Comparison of ENCODE assay signal across 8 cellular contexts in genomic region chr17:7560172-7561027, GRCh38. TPM values are rescaled to one million over a fixed set of nuclear protein-coding genes. Genes with fewer than 3 reads are reported as not detected.
DNase-seq lines count a peak whose midpoint lies in the region; ATAC-seq, FAIRE-seq and TF ChIP-seq lines count a peak whose summit lies in the region.

No MANE protein-coding gene starts in this region.

- POLR2A ChIA-PET in K562 (lab: Yijun Ruan, JAX): interaction anchor here (0.5 to 1.5 kb wide), 16 partner anchors 10 to 230 kb away, joined by 3 to 9 read pairs (median 4); partner anchors contain the start of genes CD68, TP53 and WRAP53

- ATAC-seq in K562 (peak; percentile 82), HG02938 (IDR thresholded peaks at IDR 0.05; ENCODE audit: unreplicated experiment) (no peak)

- H3K4me3 ChIP-seq in SJSA1 (peak overlapping the region; percentile 75), K562 (peak overlapping the region; percentile 76; the same call in 1 of the 2 replicates), spleen (peak overlapping the region in 7 of 8 donors; percentile 75 to 98 (median 96))

- no TSS peak for BruUV-seq in K562 (replicated peaks; lab: Mats Ljungman, UMichigan)

- H3K4me1 ChIP-seq in SJSA1 (replicated peaks): peaks cover 14% of the 10 kb centered on the region
- peaks cover 10 to 52% of the 10 kb centered on the region in 2 experiments; a peak in 4 of 5 replicates for H3K4me1 ChIP-seq in K562 (replicated peaks in 1 of 2; ENCODE audit: control insufficient read depth in 2 of 2, insufficient read depth in 2 of 2, low read length in 2 of 2)
- peaks cover 43 to 95% (median 70%) of the 10 kb centered on the region in 6 donors for H3K4me1 ChIP-seq in spleen

- H3K36me3 ChIP-seq in SJSA1 (peaks cover 27% of the 10 kb centered on the region), K562 (ENCODE audit: control insufficient read depth, insufficient read depth, low read length) (peaks cover 25% of the 10 kb centered on the region; the same call in 2 of the 3 replicates), spleen (peaks cover 2 to 44% (median 22%) of the 10 kb centered on the region in 6 donors)

- H3K4me2 ChIP-seq in K562 (ENCODE audit: insufficient read depth, low read length): peak overlapping the region; percentile 98

- no peaks in the 10 kb centered on the region for H3K9me1 ChIP-seq in K562 (ENCODE audit: control insufficient read depth, insufficient read depth, low read length)

- TF ChIP-seq POLR2A in GM19099 (IDR thresholded peaks at IDR 0.05; ENCODE audit: extremely low read depth, insufficient read length, low read depth) (peak; percentile 22), K562 (conservative IDR thresholded peaks at IDR 0.05) (no peak), spleen (IDR thresholded peaks at IDR 0.05) (no peak)

- CTCF ChIA-PET in K562 (lab: Yijun Ruan, JAX; ENCODE audit: low intra/inter-chr PET ratio): interaction anchor here (0.6 to 2.3 kb wide), 4 partner anchors 34 to 236 kb away, joined by 3 to 16 read pairs (median 6); no protein-coding TSS in a partner anchor

- DNase-seq in 8988T (peak; percentile 65), SJSA1 (ENCODE audit: low read depth in 1 of 2, low spot score in 2 of 2) (peak in 1 of 2 experiments; percentile 49), K562 (ENCODE audit: extremely low read depth in 1 of 4, low spot score in 3 of 4) (peak; percentile 51 to 75 (median 59)), iPS-NIHi7 (ENCODE audit: extremely low spot score) (peak; percentile 79), spleen (no peak), GOT3 (lab: John Stamatoyannopoulos, UW) (no peak)

- H3K27me3 ChIP-seq in SJSA1 (replicated peaks) (no peaks in the 10 kb centered on the region), K562 (ENCODE audit: control insufficient read depth in 2 of 2, insufficient read depth in 2 of 2, low read length in 2 of 2) (no peaks in the 10 kb centered on the region), spleen (replicated peaks in 1 of 7) (no peaks in the 10 kb centered on the region)

- H3K9ac ChIP-seq in K562 (ENCODE audit: insufficient read depth in 1 of 2, low read depth in 2 of 2, low read length in 2 of 2): peak overlapping the region; percentile 85 to 95

- intact Hi-C loops in K562 (cut with micrococcal nuclease) (loop anchor here (1.0 to 5.0 kb wide), 3 partner anchors 46 to 203 kb away; partner anchors contain the start of genes POLR2A and TMEM95), spleen (cut with DNase I; ENCODE audit: low total_unique reads) (loop anchor here (5.0 kb wide), 2 partner anchors 43 to 123 kb away; partner anchors contain the start of genes FGF11 and TMEM102)

- H2AFZ ChIP-seq in K562 (ENCODE audit: low read depth, low read length): peak overlapping the region; percentile 51

- H3K9me3 ChIP-seq in SJSA1 (replicated peaks): no peaks in the 10 kb centered on the region
- H3K9me3 ChIP-seq in K562 (replicated peaks; ENCODE audit: control insufficient read depth, insufficient read depth, low read depth, low read length): no peaks in the 10 kb centered on the region
- no peaks in the 10 kb centered on the region for H3K9me3 ChIP-seq in spleen

- TF ChIP-seq EP300 in K562 (IDR thresholded peaks at IDR 0.05; ENCODE audit: low read length): no peak

- peaks cover 33% of the 10 kb centered on the region for H3K79me2 ChIP-seq in K562 (ENCODE audit: control insufficient read depth, insufficient read depth, low read length)

- in situ Hi-C loops in K562 (cut with MboI): loop anchor here (25.0 kb wide), 1 partner anchor 523 kb away; the partner anchor contains the start of genes SLC16A11 and SLC16A13

- WGBS in K562 (ENCODE audit: insufficient coverage, low coverage, missing lambda C conversion rate): 25% methylated on average over 18 of the region's 22 CpGs
- WGBS in spleen, 5 donors: 33 to 49% (median 37%) methylated on average over 22 of the region's 22 CpGs

- no peak for TF ChIP-seq RAD21 in K562 (CRISPR knock-in tag; conservative IDR thresholded peaks at IDR 0.05 in 1 of 2, IDR thresholded peaks at IDR 0.05 in 1 of 2)

- FAIRE-seq in K562 (lab: Jason Lieb, UNC): peak; percentile 69

- TF ChIP-seq CTCF in K562 (IDR thresholded peaks at IDR 0.05 in 2 of 3, conservative IDR thresholded peaks at IDR 0.05 in 1 of 3; ENCODE audit: insufficient read depth in 2 of 3, low read depth in 1 of 3, low read length in 3 of 3) (peak; percentile 66 to 73 (median 72)), spleen (IDR thresholded peaks at IDR 0.05 in 8 of 11, conservative IDR thresholded peaks at IDR 0.05 in 3 of 11) (peak in 9 of 11 experiments; percentile 44 to 71 (median 56))

- H3K27ac ChIP-seq in SJSA1 (no peak overlapping the region), K562 (ENCODE audit: extremely low read depth, low read depth, low read length) (peak overlapping the region; percentile 16; the same call in 1 of the 3 replicates), spleen (peak overlapping the region; percentile 86 to 98 (median 94))

- no peaks in the 10 kb centered on the region for H4K20me1 ChIP-seq in K562 (replicated peaks; ENCODE audit: control insufficient read depth, insufficient read depth, low read length)

RNA-seq across cellular contexts. Expression of gene SENP3, which starts 1.3 kb away (rescaled TPM):
- total RNA-seq in SJSA1 (2014; rRNA removed; shearing (Covaris generic)): 74.9 and 101 TPM in 2 replicates
- total RNA-seq in K562 (2011; cell fraction: chromatin; rRNA removed; ENCODE audit: low replicate concordance): 70.4 and 129 TPM in 2 replicates
- 60.9 and 69.7 TPM in 2 replicates for total RNA-seq in K562 (2011; cell fraction: nucleolus; rRNA removed)
- 66.0 and 67.9 TPM in 2 replicates for total RNA-seq in K562 (2011; cell fraction: nucleoplasm; rRNA removed)
- 65.3 and 69.1 TPM in 2 replicates for total RNA-seq in K562 (2014; rRNA removed)
- total RNA-seq in K562 (2014; rRNA removed; fragmentation: Illumina TruSeq; extraction: Trizol): 79.3 and 82.7 TPM in 2 replicates
- 85.7 and 88.2 TPM in 2 replicates for total RNA-seq in K562 (2015; rRNA removed; fragmentation: Illumina TruSeq; extraction: Trizol)
- total RNA-seq in K562 (2021): 55.6 and 63.1 TPM in 2 replicates
- 80.5 and 94.1 TPM in 2 replicates for polyA plus RNA-seq in K562 (2011; rRNA removed)
- polyA plus RNA-seq in K562 (2011; cell fraction: cytosol; rRNA removed): 73.9 and 80.9 TPM in 2 replicates
- polyA plus RNA-seq in K562 (2011; cell fraction: nucleus; rRNA removed): 92.4 and 106 TPM in 2 replicates
- 33.0 and 47.9 TPM in 2 replicates for polyA plus RNA-seq in K562 (2012)
- polyA plus RNA-seq in K562 (2014; fragmentation: Illumina TruSeq; extraction: Trizol): 98.7 and 102 TPM in 2 replicates
- under 1 TPM; 0.63 to 0.73 TPM for polyA plus RNA-seq in K562 (2014; fragmentation: Nextera tagmentation; extraction: Ambion mirVana)
- polyA plus RNA-seq in K562 (2014; rRNA removed): 67.3 and 78.8 TPM in 2 replicates
- polyA minus RNA-seq in K562 (2011; rRNA and poly(A)+ RNA removed): 68.9 and 101 TPM in 2 replicates
- 29.8 and 44.6 TPM in 2 replicates for polyA minus RNA-seq in K562 (2011; cell fraction: cytosol; rRNA and poly(A)+ RNA removed)
- polyA minus RNA-seq in K562 (2011; cell fraction: nucleus; rRNA and poly(A)+ RNA removed): 19.1 and 22.7 TPM in 2 replicates
- total RNA-seq in spleen: 10 to 100 TPM; 36.3 to 71.7 (median 42.9) TPM
- 10 to 100 TPM; 43.1 to 52.7 (median 45.6) TPM for polyA plus RNA-seq in spleen

RNA-seq across cellular contexts. Expression of gene TNFSF13, which starts 1.9 kb away (rescaled TPM):
- total RNA-seq in SJSA1 (2014; rRNA removed; shearing (Covaris generic)): 0.56 and 1.3 TPM in 2 replicates
- 0.21 and 0.76 TPM in 2 replicates for total RNA-seq in K562 (2011; cell fraction: chromatin; rRNA removed; ENCODE audit: low replicate concordance)
- total RNA-seq in K562 (2011; cell fraction: nucleolus; rRNA removed): 0.39 and 0.50 TPM in 2 replicates
- 0.29 and 0.38 TPM in 2 replicates for total RNA-seq in K562 (2011; cell fraction: nucleoplasm; rRNA removed)
- total RNA-seq in K562 (2014; rRNA removed) (0.18 and 0.24 TPM in 2 replicates), K562 (2014; rRNA removed; fragmentation: Illumina TruSeq; extraction: Trizol) (not detected in 2 replicates), K562 (2015; rRNA removed; fragmentation: Illumina TruSeq; extraction: Trizol) (0.11 and 0.30 TPM in 2 replicates), K562 (2021) (0.38 and 0.51 TPM in 2 replicates), spleen (10 to 100 TPM; 14.5 to 54.0 (median 31.6) TPM)
- polyA plus RNA-seq in K562 (2011; rRNA removed) (0.26 and 1.6 TPM in 2 replicates), K562 (2014; fragmentation: Illumina TruSeq; extraction: Trizol) (0.19 and 0.29 TPM in 2 replicates), K562 (2014; fragmentation: Nextera tagmentation; extraction: Ambion mirVana) (under 1 TPM; 0.04 to 0.07 TPM), K562 (2014; rRNA removed) (0.30 and 0.45 TPM in 2 replicates), spleen (10 to 100 TPM; 19.9 to 23.4 (median 20.5) TPM)
- polyA plus RNA-seq in K562 (2011; cell fraction: cytosol; rRNA removed): 0.16 and 0.96 TPM in 2 replicates
- polyA plus RNA-seq in K562 (2011; cell fraction: nucleus; rRNA removed): 0.31 and 4.2 TPM in 2 replicates
- 0.98 and 1.2 TPM in 2 replicates for polyA plus RNA-seq in K562 (2012)
- 0.54 TPM in 1 of 2 replicates, not detected in the other for polyA minus RNA-seq in K562 (2011; rRNA and poly(A)+ RNA removed)
- 2.4 TPM in 1 of 2 replicates, not detected in the other for polyA minus RNA-seq in K562 (2011; cell fraction: cytosol; rRNA and poly(A)+ RNA removed)
- 0.27 and 2.3 TPM in 2 replicates for polyA minus RNA-seq in K562 (2011; cell fraction: nucleus; rRNA and poly(A)+ RNA removed)

RNA-seq across cellular contexts. Expression of gene TNFSF12, which starts 11.5 kb away (rescaled TPM):
- total RNA-seq in SJSA1 (2014; rRNA removed; shearing (Covaris generic)): 5.9 and 22.8 TPM in 2 replicates
- total RNA-seq in K562 (2011; cell fraction: chromatin; rRNA removed; ENCODE audit: low replicate concordance): not detected in 2 replicates
- not detected in 2 replicates for total RNA-seq in K562 (2011; cell fraction: nucleolus; rRNA removed)
- not detected in 2 replicates for total RNA-seq in K562 (2011; cell fraction: nucleoplasm; rRNA removed)
- total RNA-seq in K562 (2014; rRNA removed) (0.18 and 0.37 TPM in 2 replicates), K562 (2014; rRNA removed; fragmentation: Illumina TruSeq; extraction: Trizol) (not detected in 2 replicates), K562 (2015; rRNA removed; fragmentation: Illumina TruSeq; extraction: Trizol) (not detected in 2 replicates), K562 (2021) (0.56 and 0.82 TPM in 2 replicates), spleen (10 to 100 TPM; 37.4 to 64.6 (median 60.5) TPM)
- polyA plus RNA-seq in K562 (2011; rRNA removed) (0.07 and 0.11 TPM in 2 replicates), K562 (2014; fragmentation: Illumina TruSeq; extraction: Trizol) (0.19 and 0.25 TPM in 2 replicates), K562 (2014; fragmentation: Nextera tagmentation; extraction: Ambion mirVana) (under 1 TPM in 1 of 2 experiments, not detected in 1; 0.03 TPM), K562 (2014; rRNA removed) (0.55 and 0.95 TPM in 2 replicates), spleen (10 to 100 TPM; 46.5 to 65.0 (median 49.3) TPM)
- polyA plus RNA-seq in K562 (2011; cell fraction: cytosol; rRNA removed): 0.10 and 0.45 TPM in 2 replicates
- 0.29 and 0.41 TPM in 2 replicates for polyA plus RNA-seq in K562 (2011; cell fraction: nucleus; rRNA removed)
- polyA plus RNA-seq in K562 (2012): 0.72 and 1.2 TPM in 2 replicates
- polyA minus RNA-seq in K562 (2011; rRNA and poly(A)+ RNA removed): not detected in 2 replicates
- not detected in 2 replicates for polyA minus RNA-seq in K562 (2011; cell fraction: cytosol; rRNA and poly(A)+ RNA removed)
- not detected in 2 replicates for polyA minus RNA-seq in K562 (2011; cell fraction: nucleus; rRNA and poly(A)+ RNA removed)

RNA-seq across cellular contexts. Expression of gene CD68, which starts 19.0 kb away (rescaled TPM):
- total RNA-seq in SJSA1 (2014; rRNA removed; shearing (Covaris generic)): 0.31 and 5.2 TPM in 2 replicates
- 7.2 and 16.8 TPM in 2 replicates for total RNA-seq in K562 (2011; cell fraction: chromatin; rRNA removed; ENCODE audit: low replicate concordance)
- 20.0 and 21.3 TPM in 2 replicates for total RNA-seq in K562 (2011; cell fraction: nucleolus; rRNA removed)
- 33.4 and 34.7 TPM in 2 replicates for total RNA-seq in K562 (2011; cell fraction: nucleoplasm; rRNA removed)
- total RNA-seq in K562 (2014; rRNA removed) (34.6 and 37.2 TPM in 2 replicates), K562 (2014; rRNA removed; fragmentation: Illumina TruSeq; extraction: Trizol) (22.9 and 28.2 TPM in 2 replicates), K562 (2015; rRNA removed; fragmentation: Illumina TruSeq; extraction: Trizol) (46.4 and 50.9 TPM in 2 replicates), K562 (2021) (30.1 and 34.8 TPM in 2 replicates), spleen (100 to 1,000 TPM; 177 to 387 (median 271) TPM)
- polyA plus RNA-seq in K562 (2011; rRNA removed) (31.3 and 65.1 TPM in 2 replicates), K562 (2014; fragmentation: Illumina TruSeq; extraction: Trizol) (77.2 and 89.8 TPM in 2 replicates), K562 (2014; fragmentation: Nextera tagmentation; extraction: Ambion mirVana) (10 to 100 TPM; 37.7 to 85.3 TPM), K562 (2014; rRNA removed) (33.3 and 38.8 TPM in 2 replicates), spleen (100 to 1,000 TPM in 1 of 3 donors, 10 to 100 TPM in 2; 52.5 to 236 (median 86.1) TPM)
- 76.2 and 89.9 TPM in 2 replicates for polyA plus RNA-seq in K562 (2011; cell fraction: cytosol; rRNA removed)
- polyA plus RNA-seq in K562 (2011; cell fraction: nucleus; rRNA removed): 4.1 and 4.4 TPM in 2 replicates
- 44.4 and 74.1 TPM in 2 replicates for polyA plus RNA-seq in K562 (2012)
- 23.1 and 25.5 TPM in 2 replicates for polyA minus RNA-seq in K562 (2011; rRNA and poly(A)+ RNA removed)
- 16.3 and 19.7 TPM in 2 replicates for polyA minus RNA-seq in K562 (2011; cell fraction: cytosol; rRNA and poly(A)+ RNA removed)
- polyA minus RNA-seq in K562 (2011; cell fraction: nucleus; rRNA and poly(A)+ RNA removed): 1.3 and 2.2 TPM in 2 replicates

RNA-seq across cellular contexts. Expression of gene MPDU1, which starts 23.3 kb away (rescaled TPM):
- total RNA-seq in SJSA1 (2014; rRNA removed; shearing (Covaris generic)): 166 and 213 TPM in 2 replicates
- total RNA-seq in K562 (2011; cell fraction: chromatin; rRNA removed; ENCODE audit: low replicate concordance): 63.6 and 172 TPM in 2 replicates
- 230 and 236 TPM in 2 replicates for total RNA-seq in K562 (2011; cell fraction: nucleolus; rRNA removed)
- 165 and 169 TPM in 2 replicates for total RNA-seq in K562 (2011; cell fraction: nucleoplasm; rRNA removed)
- total RNA-seq in K562 (2014; rRNA removed): 53.5 and 78.9 TPM in 2 replicates
- 68.3 and 80.2 TPM in 2 replicates for total RNA-seq in K562 (2014; rRNA removed; fragmentation: Illumina TruSeq; extraction: Trizol)
- 78.5 and 85.0 TPM in 2 replicates for total RNA-seq in K562 (2015; rRNA removed; fragmentation: Illumina TruSeq; extraction: Trizol)
- 55.5 and 63.7 TPM in 2 replicates for total RNA-seq in K562 (2021)
- 160 and 161 TPM in 2 replicates for polyA plus RNA-seq in K562 (2011; rRNA removed)
- polyA plus RNA-seq in K562 (2011; cell fraction: cytosol; rRNA removed): 292 and 301 TPM in 2 replicates
- polyA plus RNA-seq in K562 (2011; cell fraction: nucleus; rRNA removed): 85.8 and 92.2 TPM in 2 replicates
- 66.5 and 66.7 TPM in 2 replicates for polyA plus RNA-seq in K562 (2012)
- 172 and 179 TPM in 2 replicates for polyA plus RNA-seq in K562 (2014; fragmentation: Illumina TruSeq; extraction: Trizol)
- polyA plus RNA-seq in K562 (2014; fragmentation: Nextera tagmentation; extraction: Ambion mirVana): 10 to 100 TPM in 1 of 2 experiments, 1 to 10 TPM in 1; 4.9 to 21.8 TPM
- polyA plus RNA-seq in K562 (2014; rRNA removed): 77.1 and 86.7 TPM in 2 replicates
- polyA minus RNA-seq in K562 (2011; rRNA and poly(A)+ RNA removed): 77.8 and 107 TPM in 2 replicates
- polyA minus RNA-seq in K562 (2011; cell fraction: cytosol; rRNA and poly(A)+ RNA removed): 35.2 and 43.8 TPM in 2 replicates
- polyA minus RNA-seq in K562 (2011; cell fraction: nucleus; rRNA and poly(A)+ RNA removed): 15.8 and 18.0 TPM in 2 replicates
- 100 to 1,000 TPM in 1 of 7 donors, 10 to 100 TPM in 6; 35.5 to 163 (median 51.2) TPM for total RNA-seq in spleen
- 10 to 100 TPM; 42.7 to 73.0 (median 59.5) TPM for polyA plus RNA-seq in spleen

Comparison
In these comparisons a context has a peak if more than half of its experiments do, and no peak if none do; other contexts are left out.
1. DNase-seq: peak in 8988T (single experiment), K562 (4 of 4) and iPS-NIHi7 (single experiment); none in spleen (single experiment) and GOT3 (single experiment).
2. Peak in every context shown above with its lines, with median percentiles within 50 percentile points of each other: H3K4me3 ChIP-seq.